In the genomic region with DNA sequence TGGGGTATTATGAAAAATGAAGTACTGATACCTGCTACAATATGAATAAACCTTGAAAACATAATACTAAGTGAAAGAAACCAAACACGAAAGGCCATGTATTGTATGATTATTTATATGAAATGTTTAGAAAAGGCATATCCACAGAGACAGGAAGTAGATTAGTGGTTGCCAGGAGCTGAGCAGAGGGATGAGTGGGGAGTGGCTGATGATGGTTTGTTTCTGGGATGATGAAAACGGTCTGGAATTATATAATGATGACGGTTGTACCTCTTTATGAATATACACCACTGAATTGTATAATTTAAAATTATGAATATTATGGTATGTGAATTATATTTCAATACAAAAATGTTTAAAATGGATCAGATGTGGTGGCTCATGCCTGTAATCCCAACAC, we compare ENCODE assay signal across 1 cellular context.
TF ChIP-seq lines count a peak whose summit lies in the region.

No MANE protein-coding gene starts in this region.

TF ChIP-seq in IMR-90, 13 proteins besides CTCF, POLR2A, EP300 and RAD21 (continued from another document):
- TF ChIP-seq, protein P1, sequence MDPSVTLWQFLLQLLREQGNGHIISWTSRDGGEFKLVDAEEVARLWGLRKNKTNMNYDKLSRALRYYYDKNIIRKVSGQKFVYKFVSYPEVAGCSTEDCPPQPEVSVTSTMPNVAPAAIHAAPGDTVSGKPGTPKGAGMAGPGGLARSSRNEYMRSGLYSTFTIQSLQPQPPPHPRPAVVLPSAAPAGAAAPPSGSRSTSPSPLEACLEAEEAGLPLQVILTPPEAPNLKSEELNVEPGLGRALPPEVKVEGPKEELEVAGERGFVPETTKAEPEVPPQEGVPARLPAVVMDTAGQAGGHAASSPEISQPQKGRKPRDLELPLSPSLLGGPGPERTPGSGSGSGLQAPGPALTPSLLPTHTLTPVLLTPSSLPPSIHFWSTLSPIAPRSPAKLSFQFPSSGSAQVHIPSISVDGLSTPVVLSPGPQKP (IDR thresholded peaks at IDR 0.05; ENCODE audit: borderline replicate concordance, low read depth, low read length) = no peak
- TF ChIP-seq FOS (IDR thresholded peaks at IDR 0.05; ENCODE audit: low read depth, low read length) = no peak
